1 cellular context compared by ENCODE assay signal in genomic region chr17:29156781-29157180, GRCh38.
TF ChIP-seq lines count a peak whose summit lies in the region.

No MANE protein-coding gene starts in this region.

TF ChIP-seq in HepG2, 621 proteins besides CTCF, POLR2A, EP300 and RAD21:
- TF ChIP-seq GATA4 (IDR thresholded peaks at IDR 0.05; ENCODE audit: borderline replicate concordance, low read depth), result no peak
- TF ChIP-seq MXD1 (CRISPR knock-in tag; IDR thresholded peaks at IDR 0.05), result no peak
- TF ChIP-seq NFRKB (IDR thresholded peaks at IDR 0.05), result no peak
- no peak for TF ChIP-seq MAX (IDR thresholded peaks at IDR 0.05)
- TF ChIP-seq HNRNPLL (IDR thresholded peaks at IDR 0.05; ENCODE audit: low read depth, low read length, poor library complexity, severe bottlenecking), result no peak
- no peak for TF ChIP-seq IRF2 (CRISPR knock-in tag; IDR thresholded peaks at IDR 0.05)
- TF ChIP-seq MBNL3 (CRISPR knock-in tag; conservative IDR thresholded peaks at IDR 0.05), result no peak
- no peak for TF ChIP-seq ZNF530 (CRISPR knock-in tag; IDR thresholded peaks at IDR 0.05; ENCODE audit: low read depth)
- no peak for TF ChIP-seq ATF5 (CRISPR knock-in tag; IDR thresholded peaks at IDR 0.05; ENCODE audit: low read depth)
- no peak for TF ChIP-seq ZKSCAN1 (IDR thresholded peaks at IDR 0.05; ENCODE audit: low read length)
- TF ChIP-seq ELF3 (CRISPR knock-in tag; IDR thresholded peaks at IDR 0.05), result no peak
- no peak for TF ChIP-seq HMG20B (CRISPR knock-in tag; conservative IDR thresholded peaks at IDR 0.05)
- TF ChIP-seq TERF1 (CRISPR knock-in tag; IDR thresholded peaks at IDR 0.05), result no peak
- TF ChIP-seq PHF8 (CRISPR knock-in tag; IDR thresholded peaks at IDR 0.05), result no peak
- no peak for TF ChIP-seq ZBTB25 (CRISPR knock-in tag; IDR thresholded peaks at IDR 0.05)
